ENCODE assay signal across 16 cellular contexts in genomic region chr17:81265576-81265975, GRCh38. TPM values are rescaled to one million over a fixed set of nuclear protein-coding genes. Genes with fewer than 3 reads are reported as not detected.
DNase-seq lines count a peak whose midpoint lies in the region; ATAC-seq, FAIRE-seq and TF ChIP-seq lines count a peak whose summit lies in the region.
"Had no signal": no experiment of that assay in that cellular context is flagged by ENCODE, and none has a peak within 500 bp of the region (broad histone marks: within the 10 kb centered on the region; RNA-seq: fewer than 3 reads in every experiment).

No MANE protein-coding gene starts in this region.

- WGBS in HepG2 (ENCODE audit: low lambda C conversion rate): 98% methylated on average over 22 of the region's 22 CpGs
- 100% methylated on average over 8 of the region's 22 CpGs for WGBS in right lobe of liver (ENCODE audit: insufficient coverage, low coverage, low lambda C conversion rate, missing lambda C conversion rate)

- H3K27ac ChIP-seq in HepG2 (ENCODE audit: extremely low read length, insufficient read depth, low read length): no peak overlapping the region
- H3K27ac ChIP-seq in right lobe of liver: no peak overlapping the region
- H3K27ac ChIP-seq in neutrophil: peak overlapping the region; percentile 74
- H3K27ac ChIP-seq in PC-3 (ENCODE audit: low read length): no peak overlapping the region

- H3K79me2 ChIP-seq in HepG2 (ENCODE audit: insufficient read depth, low read length) (no peaks in the 10 kb centered on the region), PC-3 (ENCODE audit: low read length) (no peaks in the 10 kb centered on the region)

- TF ChIP-seq EP300 in HepG2 (IDR thresholded peaks at IDR 0.05; ENCODE audit: low read depth in 2 of 2, low read length in 2 of 2): no peak
- no peak for TF ChIP-seq EP300 in HepG2 (CRISPR knock-in tag; IDR thresholded peaks at IDR 0.05; ENCODE audit: borderline replicate concordance)

- H3K4me3 Mint-ChIP-seq in effector memory CD8-positive, alpha-beta T cell: no peak overlapping the region
- H3K4me3 Mint-ChIP-seq: B cell; CD8-positive, alpha-beta T cell; H9 had no signal

- CTCF ChIA-PET in HepG2 (lab: Yijun Ruan, JAX; ENCODE audit: low intra/inter-chr PET ratio, low total read pairs): no interaction called here
- CTCF ChIA-PET in PC-3 (lab: Charles Lee): no interaction called here

- H4K20me1 ChIP-seq in HepG2 (ENCODE audit: insufficient read depth, low read length) (no peaks in the 10 kb centered on the region), PC-3 (ENCODE audit: low read length) (no peaks in the 10 kb centered on the region)

- no peak for FAIRE-seq in HepG2 (lab: Jason Lieb, UNC)
- FAIRE-seq: H1, HTR-8/SVneo had no signal

- H3K9me3 Mint-ChIP-seq in effector memory CD8-positive, alpha-beta T cell: no peaks in the 10 kb centered on the region
- H3K9me3 Mint-ChIP-seq: CD8-positive, alpha-beta T cell; H9 had no signal

- TF ChIP-seq POLR2A in HepG2 (IDR thresholded peaks at IDR 0.05; ENCODE audit: insufficient read depth in 1 of 2, low read depth in 2 of 2, low read length in 2 of 2) (no peak), right lobe of liver (IDR thresholded peaks at IDR 0.05) (no peak)

- no peaks in the 10 kb centered on the region for H3K27me3 Mint-ChIP-seq in effector memory CD8-positive, alpha-beta T cell
- H3K27me3 Mint-ChIP-seq: B cell had no signal

- H3K9me3 ChIP-seq in HepG2 (ENCODE audit: low read length): no peaks in the 10 kb centered on the region
- H3K9me3 ChIP-seq in right lobe of liver: no peaks in the 10 kb centered on the region
- H3K9me3 ChIP-seq in neutrophil: no peaks in the 10 kb centered on the region
- no peaks in the 10 kb centered on the region for H3K9me3 ChIP-seq in PC-3 (ENCODE audit: low read length)
- H3K9me3 ChIP-seq: BLaER1 treated with 17β-estradiol and CSF1 and Interleukin-3, amounts not matched to agents 10 nM and 100 nM had no signal

- BruUV-seq in HepG2 (replicated peaks; lab: Mats Ljungman, UMichigan) (no TSS peak), PC-3 (replicated peaks; lab: Mats Ljungman, UMichigan) (no TSS peak)

- H3K4me3 ChIP-seq in HepG2 (replicated peaks in 1 of 3; ENCODE audit: insufficient read depth in 1 of 3, low read depth in 2 of 3, low read length in 3 of 3) (no peak overlapping the region), right lobe of liver (no peak overlapping the region), neutrophil (ENCODE audit: low read depth in 1 of 2, low read length in 1 of 2) (no peak overlapping the region), PC-3 (ENCODE audit: low read length) (no peak overlapping the region)
- H3K4me3 ChIP-seq: BLaER1 treated with 17β-estradiol and CSF1 and Interleukin-3, amounts not matched to agents 10 nM and 100 nM had no signal

- DNase-seq in HepG2 (ENCODE audit: low spot score) (no peak), right lobe of liver (no peak), NCI-H524 (lab: John Stamatoyannopoulos, UW) (no peak), PC-3 (no peak)
- DNase-seq in effector memory CD8-positive, alpha-beta T cell: no peak
- DNase-seq in stimulated activated CD4-positive, alpha-beta T cell treated with anti-CD3 and anti-CD28 coated beads, Interleukin-15, amount 100 ng/mL, for 24 hours: no peak
- DNase-seq: Calu3; CD8-positive, alpha-beta T cell; DMS79 treated with DMSO at 0.1 percent for 48 hours; GF-D8; H9 had no signal

- H3K36me3 ChIP-seq in HepG2 (replicated peaks in 1 of 2; ENCODE audit: control insufficient read depth in 1 of 2, insufficient read depth in 2 of 2, low read length in 2 of 2) (peaks cover 38 to 63% of the 10 kb centered on the region in 2 experiments; a peak in 4 of 5 replicates), right lobe of liver (peaks cover 0 to 79% (median 26%) of the 10 kb centered on the region in 4 donors), neutrophil (peaks cover 65% of the 10 kb centered on the region), PC-3 (ENCODE audit: low read depth, low read length) (peaks cover 7% of the 10 kb centered on the region; the same call in 1 of the 2 replicates)

- H3K27me3 ChIP-seq in HepG2 (ENCODE audit: control insufficient read depth in 1 of 2, insufficient read depth in 2 of 2, low read length in 2 of 2): no peaks in the 10 kb centered on the region
- no peaks in the 10 kb centered on the region for H3K27me3 ChIP-seq in right lobe of liver
- H3K27me3 ChIP-seq in neutrophil: no peaks in the 10 kb centered on the region
- H3K27me3 ChIP-seq in PC-3 (ENCODE audit: low read length): no peaks in the 10 kb centered on the region
- H3K27me3 ChIP-seq: BLaER1 treated with 17β-estradiol and CSF1 and Interleukin-3, amounts not matched to agents 10 nM and 100 nM had no signal

- POLR2A ChIA-PET in HepG2 (lab: Yijun Ruan, JAX): no interaction called here
- POLR2A ChIA-PET in PC-3 (lab: Charles Lee; ENCODE audit: unreplicated experiment): no interaction called here

- no peaks in the 10 kb centered on the region for H3F3A ChIP-seq in PC-3 (ENCODE audit: low read length, unreplicated experiment)

- no peak for TF ChIP-seq RAD21 in HepG2 (CRISPR knock-in tag; IDR thresholded peaks at IDR 0.05)

- H3K27ac Mint-ChIP-seq in effector memory CD8-positive, alpha-beta T cell: peak overlapping the region; percentile 77 to 82
- H3K27ac Mint-ChIP-seq: B cell; CD8-positive, alpha-beta T cell had no signal

- H3K4me2 ChIP-seq in HepG2 (ENCODE audit: low read depth, low read length) (no peak overlapping the region), PC-3 (ENCODE audit: low read length) (no peak overlapping the region)
- H3K4me2 ChIP-seq: BLaER1 treated with 17β-estradiol and CSF1 and Interleukin-3, amounts not matched to agents 10 nM and 100 nM had no signal

- intact Hi-C loops in HepG2 (cut with micrococcal nuclease; ENCODE audit: unreplicated experiment): no loop called here
- intact Hi-C loops in right lobe of liver (cut with DNase I): no loop called here
- intact Hi-C loops in PC-3 (cut with micrococcal nuclease): no loop called here

- H3K9ac ChIP-seq in HepG2 (ENCODE audit: insufficient read depth, low read depth, low read length) (no peak overlapping the region), PC-3 (ENCODE audit: low read length) (no peak overlapping the region)
- H3K9ac ChIP-seq: BLaER1 treated with 17β-estradiol and CSF1 and Interleukin-3, amounts not matched to agents 10 nM and 100 nM had no signal

- H3K4me1 ChIP-seq in HepG2 (ENCODE audit: insufficient read depth, low read length) (no peaks in the 10 kb centered on the region), right lobe of liver (no peaks in the 10 kb centered on the region), neutrophil (ENCODE audit: control insufficient read depth in 1 of 2, insufficient read depth in 1 of 2, low read depth in 1 of 2, low read length in 1 of 2) (peaks cover 50 to 52% of the 10 kb centered on the region in 2 experiments), PC-3 (ENCODE audit: insufficient read depth, low read length) (no peaks in the 10 kb centered on the region)

- TF ChIP-seq CTCF in HepG2 (CRISPR knock-in tag; IDR thresholded peaks at IDR 0.05): no peak
- no peak for TF ChIP-seq CTCF in right lobe of liver (IDR thresholded peaks at IDR 0.05)
- TF ChIP-seq CTCF in neutrophil (IDR thresholded peaks at IDR 0.05): no peak
- no peak for TF ChIP-seq CTCF in PC-3 (conservative IDR thresholded peaks at IDR 0.05; ENCODE audit: low read depth, low read length)

- ATAC-seq in HepG2: no peak
- no peak for ATAC-seq in right lobe of liver
- no peak for ATAC-seq in effector memory CD8-positive, alpha-beta T cell (replicated peaks)
- no peak for ATAC-seq in PC-3
- ATAC-seq: CD8-positive, alpha-beta T cell had no signal

- H2AFZ ChIP-seq in HepG2 (ENCODE audit: low read length) (no peak overlapping the region), PC-3 (ENCODE audit: low read length) (no peak overlapping the region)

- peaks cover 0 to 10% of the 10 kb centered on the region in 2 donors for H3K4me1 Mint-ChIP-seq in effector memory CD8-positive, alpha-beta T cell (ENCODE audit: low read depth in 2 of 2)
- H3K4me1 Mint-ChIP-seq: B cell, H9 had no signal

- in situ Hi-C loops in HepG2 (cut with HindIII; ENCODE audit: extremely low pct_ligation_motif_present, low pct_unique_long_range_greater_than_20kb): no loop called here

- no peaks in the 10 kb centered on the region for H3K9me2 ChIP-seq in PC-3 (replicated peaks; ENCODE audit: low read length)

- peaks cover 64% of the 10 kb centered on the region for H3K36me3 Mint-ChIP-seq in effector memory CD8-positive, alpha-beta T cell (ENCODE audit: insufficient read depth)

RNA-seq across cellular contexts. Expression of gene NDUFAF8, which starts 26.5 kb away (rescaled TPM):
- total RNA-seq in HepG2 (2016; rRNA removed; fragmentation: Illumina TruSeq; extraction: Trizol) (213 and 233 TPM in 2 replicates), right lobe of liver (10 to 100 TPM; 15.7 to 35.9 (median 23.3) TPM), PC-3 (2014; rRNA removed) (125 and 160 TPM in 2 replicates)
- total RNA-seq in HepG2 (2016; cell fraction: cytosol; rRNA removed; fragmentation: Illumina TruSeq; extraction: Trizol; ENCODE audit: low read depth): 565 and 636 TPM in 2 replicates
- total RNA-seq in HepG2 (2016; cell fraction: insoluble cytoplasmic fraction; rRNA removed; fragmentation: Illumina TruSeq; extraction: Trizol): 209 and 214 TPM in 2 replicates
- 441 and 487 TPM in 2 replicates for total RNA-seq in HepG2 (2016; cell fraction: membrane; rRNA removed; fragmentation: Illumina TruSeq; extraction: Trizol)
- 99.9 and 114 TPM in 2 replicates for total RNA-seq in HepG2 (2016; cell fraction: nucleus; rRNA removed; fragmentation: Illumina TruSeq; extraction: Trizol)
- polyA plus RNA-seq in HepG2 (2011; rRNA removed): 62.4 and 75.6 TPM in 2 replicates
- 52.0 and 67.0 TPM in 2 replicates for polyA plus RNA-seq in HepG2 (2011; cell fraction: cytosol; rRNA removed)
- polyA plus RNA-seq in HepG2 (2011; cell fraction: nucleus; rRNA removed): 67.0 and 99.7 TPM in 2 replicates
- polyA plus RNA-seq in HepG2 (2012): 74.7 and 106 TPM in 2 replicates
- polyA plus RNA-seq in HepG2 (2016; cell fraction: cytosol; fragmentation: Illumina TruSeq; extraction: Trizol; ENCODE audit: low read depth): 562 and 639 TPM in 2 replicates
- 170 and 188 TPM in 2 replicates for polyA plus RNA-seq in HepG2 (2016; cell fraction: insoluble cytoplasmic fraction; fragmentation: Illumina TruSeq; extraction: Trizol; ENCODE audit: low read depth)
- 357 and 397 TPM in 2 replicates for polyA plus RNA-seq in HepG2 (2016; cell fraction: membrane; fragmentation: Illumina TruSeq; extraction: Trizol; ENCODE audit: low read depth)
- 180 and 208 TPM in 2 replicates for polyA plus RNA-seq in HepG2 (2016; cell fraction: nucleus; fragmentation: Illumina TruSeq; extraction: Trizol; ENCODE audit: insufficient read depth, low read depth)
- 13.6 and 21.7 TPM in 2 replicates for polyA minus RNA-seq in HepG2 (2011; rRNA and poly(A)+ RNA removed; ENCODE audit: low replicate concordance)
- 4.9 and 8.2 TPM in 2 replicates for polyA minus RNA-seq in HepG2 (2011; cell fraction: cytosol; rRNA and poly(A)+ RNA removed)
- 26.2 and 31.2 TPM in 2 replicates for polyA minus RNA-seq in HepG2 (2011; cell fraction: nucleus; rRNA and poly(A)+ RNA removed)

RNA-seq across cellular contexts. Expression of gene TEPSIN, which starts 26.7 kb away (rescaled TPM):
- total RNA-seq in HepG2 (2016; rRNA removed; fragmentation: Illumina TruSeq; extraction: Trizol) (8.5 and 18.8 TPM in 2 replicates), right lobe of liver (10 to 100 TPM; 11.9 to 27.6 (median 18.1) TPM), PC-3 (2014; rRNA removed) (28.8 and 44.1 TPM in 2 replicates)
- total RNA-seq in HepG2 (2016; cell fraction: cytosol; rRNA removed; fragmentation: Illumina TruSeq; extraction: Trizol; ENCODE audit: low read depth): 5.0 and 7.5 TPM in 2 replicates
- 7.1 and 20.3 TPM in 2 replicates for total RNA-seq in HepG2 (2016; cell fraction: insoluble cytoplasmic fraction; rRNA removed; fragmentation: Illumina TruSeq; extraction: Trizol)
- 7.0 and 8.1 TPM in 2 replicates for total RNA-seq in HepG2 (2016; cell fraction: membrane; rRNA removed; fragmentation: Illumina TruSeq; extraction: Trizol)
- 24.5 and 27.8 TPM in 2 replicates for total RNA-seq in HepG2 (2016; cell fraction: nucleus; rRNA removed; fragmentation: Illumina TruSeq; extraction: Trizol)
- 16.1 and 19.7 TPM in 2 replicates for polyA plus RNA-seq in HepG2 (2011; rRNA removed)
- 4.0 and 8.2 TPM in 2 replicates for polyA plus RNA-seq in HepG2 (2011; cell fraction: cytosol; rRNA removed)
- 328 and 418 TPM in 2 replicates for polyA plus RNA-seq in HepG2 (2011; cell fraction: nucleus; rRNA removed)
- polyA plus RNA-seq in HepG2 (2012): 9.5 and 16.4 TPM in 2 replicates
- polyA plus RNA-seq in HepG2 (2016; cell fraction: cytosol; fragmentation: Illumina TruSeq; extraction: Trizol; ENCODE audit: low read depth): 2.4 and 2.5 TPM in 2 replicates
- polyA plus RNA-seq in HepG2 (2016; cell fraction: insoluble cytoplasmic fraction; fragmentation: Illumina TruSeq; extraction: Trizol; ENCODE audit: low read depth): 6.3 and 9.9 TPM in 2 replicates
- 4.3 and 6.0 TPM in 2 replicates for polyA plus RNA-seq in HepG2 (2016; cell fraction: membrane; fragmentation: Illumina TruSeq; extraction: Trizol; ENCODE audit: low read depth)
- 90.2 and 98.6 TPM in 2 replicates for polyA plus RNA-seq in HepG2 (2016; cell fraction: nucleus; fragmentation: Illumina TruSeq; extraction: Trizol; ENCODE audit: insufficient read depth, low read depth)
- 14.1 and 21.0 TPM in 2 replicates for polyA minus RNA-seq in HepG2 (2011; rRNA and poly(A)+ RNA removed; ENCODE audit: low replicate concordance)
- polyA minus RNA-seq in HepG2 (2011; cell fraction: cytosol; rRNA and poly(A)+ RNA removed): 3.4 and 3.7 TPM in 2 replicates
- polyA minus RNA-seq in HepG2 (2011; cell fraction: nucleus; rRNA and poly(A)+ RNA removed): 39.0 and 47.9 TPM in 2 replicates

RNA-seq across cellular contexts. Expression of gene SLC38A10, which starts 29.5 kb away (rescaled TPM):
- total RNA-seq in HepG2 (2016; rRNA removed; fragmentation: Illumina TruSeq; extraction: Trizol): 23.0 and 55.8 TPM in 2 replicates
- total RNA-seq in HepG2 (2016; cell fraction: cytosol; rRNA removed; fragmentation: Illumina TruSeq; extraction: Trizol; ENCODE audit: low read depth): 18.5 and 23.3 TPM in 2 replicates
- 19.1 and 55.8 TPM in 2 replicates for total RNA-seq in HepG2 (2016; cell fraction: insoluble cytoplasmic fraction; rRNA removed; fragmentation: Illumina TruSeq; extraction: Trizol)
- total RNA-seq in HepG2 (2016; cell fraction: membrane; rRNA removed; fragmentation: Illumina TruSeq; extraction: Trizol): 18.8 and 20.0 TPM in 2 replicates
- total RNA-seq in HepG2 (2016; cell fraction: nucleus; rRNA removed; fragmentation: Illumina TruSeq; extraction: Trizol): 52.6 and 64.0 TPM in 2 replicates
- polyA plus RNA-seq in HepG2 (2011; rRNA removed): 23.4 and 33.6 TPM in 2 replicates
- 20.1 and 34.6 TPM in 2 replicates for polyA plus RNA-seq in HepG2 (2011; cell fraction: cytosol; rRNA removed)
- polyA plus RNA-seq in HepG2 (2011; cell fraction: nucleus; rRNA removed): 63.4 and 88.4 TPM in 2 replicates
- polyA plus RNA-seq in HepG2 (2012): 22.8 and 28.0 TPM in 2 replicates
- polyA plus RNA-seq in HepG2 (2016; cell fraction: cytosol; fragmentation: Illumina TruSeq; extraction: Trizol; ENCODE audit: low read depth): 5.7 and 7.1 TPM in 2 replicates
- 19.7 and 23.4 TPM in 2 replicates for polyA plus RNA-seq in HepG2 (2016; cell fraction: insoluble cytoplasmic fraction; fragmentation: Illumina TruSeq; extraction: Trizol; ENCODE audit: low read depth)
- 10.4 and 11.4 TPM in 2 replicates for polyA plus RNA-seq in HepG2 (2016; cell fraction: membrane; fragmentation: Illumina TruSeq; extraction: Trizol; ENCODE audit: low read depth)
- 123 and 129 TPM in 2 replicates for polyA plus RNA-seq in HepG2 (2016; cell fraction: nucleus; fragmentation: Illumina TruSeq; extraction: Trizol; ENCODE audit: insufficient read depth, low read depth)
- 53.9 and 165 TPM in 2 replicates for polyA minus RNA-seq in HepG2 (2011; rRNA and poly(A)+ RNA removed; ENCODE audit: low replicate concordance)
- 62.7 and 77.3 TPM in 2 replicates for polyA minus RNA-seq in HepG2 (2011; cell fraction: cytosol; rRNA and poly(A)+ RNA removed)
- 25.7 and 27.8 TPM in 2 replicates for polyA minus RNA-seq in HepG2 (2011; cell fraction: nucleus; rRNA and poly(A)+ RNA removed)
- 100 to 1,000 TPM in 1 of 6 experiments, 10 to 100 TPM in 5; 60.9 to 104 (median 86.1) TPM for total RNA-seq in right lobe of liver
- total RNA-seq in PC-3 (2014; rRNA removed): 77.8 and 118 TPM in 2 replicates

RNA-seq across cellular contexts. Expression of gene CEP131, which starts 42.8 kb away (rescaled TPM):
- total RNA-seq in HepG2 (2016; rRNA removed; fragmentation: Illumina TruSeq; extraction: Trizol) (11.1 and 16.8 TPM in 2 replicates), right lobe of liver (1 to 10 TPM; 1.5 to 4.3 (median 2.1) TPM), PC-3 (2014; rRNA removed) (32.1 and 48.0 TPM in 2 replicates)
- 2.2 and 3.5 TPM in 2 replicates for total RNA-seq in HepG2 (2016; cell fraction: cytosol; rRNA removed; fragmentation: Illumina TruSeq; extraction: Trizol; ENCODE audit: low read depth)
- 8.4 and 18.4 TPM in 2 replicates for total RNA-seq in HepG2 (2016; cell fraction: insoluble cytoplasmic fraction; rRNA removed; fragmentation: Illumina TruSeq; extraction: Trizol)
- 5.8 and 6.2 TPM in 2 replicates for total RNA-seq in HepG2 (2016; cell fraction: membrane; rRNA removed; fragmentation: Illumina TruSeq; extraction: Trizol)
- 10.7 and 12.3 TPM in 2 replicates for total RNA-seq in HepG2 (2016; cell fraction: nucleus; rRNA removed; fragmentation: Illumina TruSeq; extraction: Trizol)
- 5.0 and 5.6 TPM in 2 replicates for polyA plus RNA-seq in HepG2 (2011; rRNA removed)
- polyA plus RNA-seq in HepG2 (2011; cell fraction: cytosol; rRNA removed): 3.0 and 5.8 TPM in 2 replicates
- polyA plus RNA-seq in HepG2 (2011; cell fraction: nucleus; rRNA removed): 31.7 and 46.2 TPM in 2 replicates
- 6.3 and 6.8 TPM in 2 replicates for polyA plus RNA-seq in HepG2 (2012)
- polyA plus RNA-seq in HepG2 (2016; cell fraction: cytosol; fragmentation: Illumina TruSeq; extraction: Trizol; ENCODE audit: low read depth): 2.7 and 3.3 TPM in 2 replicates
- 11.8 and 13.5 TPM in 2 replicates for polyA plus RNA-seq in HepG2 (2016; cell fraction: insoluble cytoplasmic fraction; fragmentation: Illumina TruSeq; extraction: Trizol; ENCODE audit: low read depth)
- polyA plus RNA-seq in HepG2 (2016; cell fraction: membrane; fragmentation: Illumina TruSeq; extraction: Trizol; ENCODE audit: low read depth): 4.3 and 4.6 TPM in 2 replicates
- polyA plus RNA-seq in HepG2 (2016; cell fraction: nucleus; fragmentation: Illumina TruSeq; extraction: Trizol; ENCODE audit: insufficient read depth, low read depth): 35.7 and 41.4 TPM in 2 replicates
- 4.8 and 5.8 TPM in 2 replicates for polyA minus RNA-seq in HepG2 (2011; rRNA and poly(A)+ RNA removed; ENCODE audit: low replicate concordance)
- polyA minus RNA-seq in HepG2 (2011; cell fraction: cytosol; rRNA and poly(A)+ RNA removed): 3.0 and 4.2 TPM in 2 replicates
- 7.6 and 8.0 TPM in 2 replicates for polyA minus RNA-seq in HepG2 (2011; cell fraction: nucleus; rRNA and poly(A)+ RNA removed)
